In genomic region chr1:145705634-145706033, GRCh38 we compare ENCODE assay signal across 28 cellular contexts. TPM values are rescaled to one million over a fixed set of nuclear protein-coding genes. Genes with fewer than 3 reads are reported as not detected.
DNase-seq lines count a peak whose midpoint lies in the region; ATAC-seq, FAIRE-seq and TF ChIP-seq lines count a peak whose summit lies in the region.
"Had no signal": no experiment of that assay in that cellular context is flagged by ENCODE, and none has a peak within 500 bp of the region (broad histone marks: within the 10 kb centered on the region; RNA-seq: fewer than 3 reads in every experiment).

No MANE protein-coding gene starts in this region.

- TF ChIP-seq CTCF in MCF 10A (IDR thresholded peaks at IDR 0.05; ENCODE audit: unreplicated experiment): no peak
- TF ChIP-seq CTCF in breast epithelium (IDR thresholded peaks at IDR 0.05): no peak
- no peak for TF ChIP-seq CTCF in mammary epithelial cell (conservative IDR thresholded peaks at IDR 0.05 in 1 of 2, IDR thresholded peaks at IDR 0.05 in 1 of 2; ENCODE audit: extremely low read depth in 1 of 2, insufficient read depth in 1 of 2, low read depth in 1 of 2, low read length in 2 of 2)
- TF ChIP-seq CTCF in HepG2 (CRISPR knock-in tag; IDR thresholded peaks at IDR 0.05): no peak
- no peak for TF ChIP-seq CTCF in GM20000 (IDR thresholded peaks at IDR 0.05; ENCODE audit: extremely low read depth, missing control alignments)

- H3K4me1 ChIP-seq in breast epithelium (no peaks in the 10 kb centered on the region), mammary epithelial cell (ENCODE audit: insufficient read depth, low read length) (peaks cover 29% of the 10 kb centered on the region), HepG2 (ENCODE audit: insufficient read depth, low read length) (peaks cover 97% of the 10 kb centered on the region)
- H3K4me1 ChIP-seq: BLaER1 treated with 17β-estradiol and CSF1 and Interleukin-3, amounts not matched to agents 10 nM and 100 nM had no signal

- H3K4me1 Mint-ChIP-seq in MCF 10A (ENCODE audit: insufficient read depth, unreplicated experiment): peaks cover 23% of the 10 kb centered on the region

- H3K27me3 ChIP-seq in breast epithelium (no peaks in the 10 kb centered on the region), mammary epithelial cell (ENCODE audit: insufficient read depth, low read length) (no peaks in the 10 kb centered on the region), HepG2 (ENCODE audit: control insufficient read depth in 1 of 2, insufficient read depth in 2 of 2, low read length in 2 of 2) (no peaks in the 10 kb centered on the region)
- H3K27me3 ChIP-seq: BLaER1 treated with 17β-estradiol and CSF1 and Interleukin-3, amounts not matched to agents 10 nM and 100 nM had no signal

- H3K27ac ChIP-seq in breast epithelium (no peak overlapping the region), mammary epithelial cell (ENCODE audit: insufficient read depth, low read depth, low read length) (peak overlapping the region; percentile 52), HepG2 (ENCODE audit: extremely low read length, insufficient read depth, low read length) (no peak overlapping the region)
- H3K27ac ChIP-seq: 22Rv1; BLaER1 treated with 17β-estradiol and CSF1 and Interleukin-3, amounts not matched to agents 10 nM and 100 nM; HL-60; KMS-11; SK-N-MC had no signal

- H3K4me2 ChIP-seq in mammary epithelial cell (ENCODE audit: insufficient read depth, low read depth, low read length) (peak overlapping the region; percentile 45), HepG2 (ENCODE audit: low read depth, low read length) (peak overlapping the region; percentile 95; the same call in 1 of the 2 replicates)
- H3K4me2 ChIP-seq: BLaER1 treated with 17β-estradiol and CSF1 and Interleukin-3, amounts not matched to agents 10 nM and 100 nM; KMS-11 had no signal

- POLR2A ChIA-PET in MCF 10A (lab: Yijun Ruan, JAX): interaction anchor here (0.8 to 3.4 kb wide), 2 partner anchors 14 to 21 kb away, joined by 3 to 11 read pairs; no protein-coding TSS in a partner anchor
- POLR2A ChIA-PET in HepG2 (lab: Yijun Ruan, JAX): no interaction called here

- H3K4me3 ChIP-seq in breast epithelium: no peak overlapping the region
- H3K4me3 ChIP-seq in mammary epithelial cell (replicated peaks in 1 of 3; ENCODE audit: insufficient read depth in 1 of 3, low read depth in 2 of 3, low read length in 3 of 3): no peak overlapping the region
- no peak overlapping the region; a peak in 1 of 6 replicates for H3K4me3 ChIP-seq in HepG2 (replicated peaks in 1 of 3; ENCODE audit: insufficient read depth in 1 of 3, low read depth in 2 of 3, low read length in 3 of 3)
- H3K4me3 ChIP-seq: BLaER1 treated with 17β-estradiol and CSF1 and Interleukin-3, amounts not matched to agents 10 nM and 100 nM; SK-N-MC had no signal

- TF ChIP-seq POLR2A in breast epithelium (IDR thresholded peaks at IDR 0.05): no peak
- TF ChIP-seq POLR2A in HepG2 (IDR thresholded peaks at IDR 0.05; ENCODE audit: insufficient read depth in 1 of 2, low read depth in 2 of 2, low read length in 2 of 2): no peak

- H3K27ac Mint-ChIP-seq in MCF 10A (ENCODE audit: low read depth, unreplicated experiment): peak overlapping the region; percentile 65
- H3K27ac Mint-ChIP-seq: CD8-positive, alpha-beta T cell had no signal

- TF ChIP-seq RAD21 in HepG2 (CRISPR knock-in tag; IDR thresholded peaks at IDR 0.05): no peak

- no peaks in the 10 kb centered on the region for H3K36me3 Mint-ChIP-seq in MCF 10A (ENCODE audit: insufficient read depth, unreplicated experiment)
- H3K36me3 Mint-ChIP-seq: CD8-positive, alpha-beta T cell had no signal

- intact Hi-C loops in MCF 10A (cut with micrococcal nuclease) (no loop called here), breast epithelium (cut with DNase I; ENCODE audit: low total_unique reads) (no loop called here), mammary epithelial cell (cut with micrococcal nuclease) (loop anchor here (1.0 kb wide), 1 partner anchor 15 kb away; no protein-coding TSS in a partner anchor), HepG2 (cut with micrococcal nuclease; ENCODE audit: unreplicated experiment) (loop anchor here (1.0 kb wide), 1 partner anchor 9 kb away; no protein-coding TSS in a partner anchor)

- H3K79me2 ChIP-seq in mammary epithelial cell (ENCODE audit: insufficient read depth, low read length) (no peaks in the 10 kb centered on the region), HepG2 (ENCODE audit: insufficient read depth, low read length) (peaks cover 18% of the 10 kb centered on the region)

- DNase-seq in MCF 10A (ENCODE audit: unreplicated experiment) (no peak), breast epithelium (ENCODE audit: low spot score in 2 of 2) (no peak), mammary epithelial cell (no peak), HepG2 (ENCODE audit: low spot score) (no peak), GM20000 (ENCODE audit: low spot score) (no peak), NCI-H82 (lab: John Stamatoyannopoulos, UW) (no peak), LoVo (ENCODE audit: low spot score) (no peak), putamen (ENCODE audit: low spot score) (no peak)
- DNase-seq: CD8-positive, alpha-beta T cell; DMS153; MV-4-11; NCI-H1105 treated with DMSO at 0.1 percent for 48 hours; NCI-H2029 treated with DMSO at 0.1 percent for 48 hours; NCI-H345; NCI-H524; NCI-H774; Right ventricle myocardium superior had no signal

- H3K9ac ChIP-seq in mammary epithelial cell (ENCODE audit: insufficient read depth, low read length): no peak overlapping the region
- no peak overlapping the region for H3K9ac ChIP-seq in HepG2 (ENCODE audit: insufficient read depth, low read depth, low read length)
- H3K9ac ChIP-seq: BLaER1 treated with 17β-estradiol and CSF1 and Interleukin-3, amounts not matched to agents 10 nM and 100 nM; KMS-11 had no signal

- ATAC-seq in HepG2: no peak
- ATAC-seq: CD8-positive, alpha-beta T cell had no signal

- in situ Hi-C loops in mammary epithelial cell (cut with MboI; ENCODE audit: low sequenced_read_pairs in 2 of 2): no loop called here
- in situ Hi-C loops in HepG2 (cut with HindIII; ENCODE audit: extremely low pct_ligation_motif_present, low pct_unique_long_range_greater_than_20kb): no loop called here

- H3K36me3 ChIP-seq in breast epithelium: no peaks in the 10 kb centered on the region
- H3K36me3 ChIP-seq in mammary epithelial cell (ENCODE audit: insufficient read depth, low read length): no peaks in the 10 kb centered on the region
- H3K36me3 ChIP-seq in HepG2 (replicated peaks in 1 of 2; ENCODE audit: control insufficient read depth in 1 of 2, insufficient read depth in 2 of 2, low read length in 2 of 2): no peaks in the 10 kb centered on the region; a peak in 1 of 5 replicates
- H3K36me3 ChIP-seq: BLaER1 treated with 17β-estradiol and CSF1 and Interleukin-3, amounts not matched to agents 10 nM and 100 nM had no signal

- no peak overlapping the region for H3K4me3 Mint-ChIP-seq in MCF 10A (ENCODE audit: unreplicated experiment)
- H3K4me3 Mint-ChIP-seq: CD8-positive, alpha-beta T cell had no signal

- TF ChIP-seq EP300 in HepG2 (IDR thresholded peaks at IDR 0.05; ENCODE audit: low read depth in 2 of 2, low read length in 2 of 2) (no peak), HepG2 (CRISPR knock-in tag; IDR thresholded peaks at IDR 0.05; ENCODE audit: borderline replicate concordance) (no peak)

- CTCF ChIA-PET in MCF 10A (lab: Yijun Ruan, JAX) (interaction anchor here (0.5 to 3.3 kb wide), 3 partner anchors 9 to 101 kb away, joined by 3 to 36 read pairs (median 3); no protein-coding TSS in a partner anchor), mammary epithelial cell (lab: Charles Lee; ENCODE audit: low non-redundant PET) (no interaction called here), HepG2 (lab: Yijun Ruan, JAX; ENCODE audit: low intra/inter-chr PET ratio, low total read pairs) (no interaction called here)

- no peaks in the 10 kb centered on the region for H3K27me3 Mint-ChIP-seq in MCF 10A (ENCODE audit: insufficient read depth, unreplicated experiment)

- WGBS in mammary epithelial cell (ENCODE audit: low coverage, missing lambda C conversion rate): 96% methylated on average over 7 of the region's 7 CpGs
- 77% methylated on average over 7 of the region's 7 CpGs for WGBS in HepG2 (ENCODE audit: low lambda C conversion rate)

- H4K20me1 ChIP-seq in mammary epithelial cell (ENCODE audit: insufficient read depth, low read length): no peaks in the 10 kb centered on the region
- no peaks in the 10 kb centered on the region for H4K20me1 ChIP-seq in HepG2 (ENCODE audit: insufficient read depth, low read length)
- H4K20me1 ChIP-seq: BLaER1 treated with 17β-estradiol and CSF1 and Interleukin-3, amounts not matched to agents 10 nM and 100 nM had no signal

- H3K9me3 ChIP-seq in breast epithelium: no peaks in the 10 kb centered on the region
- no peaks in the 10 kb centered on the region for H3K9me3 ChIP-seq in mammary epithelial cell (replicated peaks; ENCODE audit: insufficient read depth, low read length)
- H3K9me3 ChIP-seq in HepG2 (ENCODE audit: low read length): no peaks in the 10 kb centered on the region
- H3K9me3 ChIP-seq: BLaER1 treated with 17β-estradiol and CSF1 and Interleukin-3, amounts not matched to agents 10 nM and 100 nM had no signal

- FAIRE-seq in HepG2 (lab: Jason Lieb, UNC): no peak
- FAIRE-seq: G401.6, GM12892, H54 had no signal

- H2AFZ ChIP-seq in mammary epithelial cell (ENCODE audit: low read depth, low read length): no peak overlapping the region
- H2AFZ ChIP-seq in HepG2 (ENCODE audit: low read length): no peak overlapping the region

- H3K9me3 Mint-ChIP-seq in MCF 10A (ENCODE audit: unreplicated experiment): peaks cover 7% of the 10 kb centered on the region
- H3K9me3 Mint-ChIP-seq: CD8-positive, alpha-beta T cell had no signal

- BruUV-seq in MCF 10A (replicated peaks; lab: Mats Ljungman, UMichigan) (no TSS peak), mammary epithelial cell (replicated peaks; lab: Mats Ljungman, UMichigan) (no TSS peak), HepG2 (replicated peaks; lab: Mats Ljungman, UMichigan) (no TSS peak)

- dilution Hi-C loops in mammary epithelial cell (cut with HindIII; ENCODE audit: low sequenced_read_pairs): no loop called here

RNA-seq across cellular contexts. Expression of gene PDZK1, which starts 1.5 kb away (rescaled TPM):
- total RNA-seq in MCF 10A (2022) (0.20 and 0.61 TPM in 2 replicates), breast epithelium (10 to 100 TPM in 2 of 3 donors, under 1 TPM in 1; 0.64 to 51.8 (median 25.2) TPM), mammary epithelial cell (1 to 10 TPM in 1 of 2 donors, under 1 TPM in 1; 0.31 to 7.0 TPM), HepG2 (2016; rRNA removed; fragmentation: Illumina TruSeq; extraction: Trizol) (46.4 and 65.0 TPM in 2 replicates)
- polyA plus RNA-seq in mammary epithelial cell (0.56 TPM), HepG2 (2011; rRNA removed) (14.9 and 16.2 TPM in 2 replicates)
- not detected for polyA minus RNA-seq in mammary epithelial cell
- 5.9 and 8.7 TPM in 2 replicates for total RNA-seq in HepG2 (2016; cell fraction: cytosol; rRNA removed; fragmentation: Illumina TruSeq; extraction: Trizol; ENCODE audit: low read depth)
- 46.0 and 60.4 TPM in 2 replicates for total RNA-seq in HepG2 (2016; cell fraction: insoluble cytoplasmic fraction; rRNA removed; fragmentation: Illumina TruSeq; extraction: Trizol)
- total RNA-seq in HepG2 (2016; cell fraction: membrane; rRNA removed; fragmentation: Illumina TruSeq; extraction: Trizol): 13.2 and 14.5 TPM in 2 replicates
- total RNA-seq in HepG2 (2016; cell fraction: nucleus; rRNA removed; fragmentation: Illumina TruSeq; extraction: Trizol): 33.5 and 36.3 TPM in 2 replicates
- 8.0 and 13.5 TPM in 2 replicates for polyA plus RNA-seq in HepG2 (2011; cell fraction: cytosol; rRNA removed)
- 12.7 and 23.2 TPM in 2 replicates for polyA plus RNA-seq in HepG2 (2011; cell fraction: nucleus; rRNA removed)
- polyA plus RNA-seq in HepG2 (2012): 45.2 and 96.7 TPM in 2 replicates
- 5.2 and 5.6 TPM in 2 replicates for polyA plus RNA-seq in HepG2 (2016; cell fraction: cytosol; fragmentation: Illumina TruSeq; extraction: Trizol; ENCODE audit: low read depth)
- polyA plus RNA-seq in HepG2 (2016; cell fraction: insoluble cytoplasmic fraction; fragmentation: Illumina TruSeq; extraction: Trizol; ENCODE audit: low read depth): 58.1 and 59.2 TPM in 2 replicates
- polyA plus RNA-seq in HepG2 (2016; cell fraction: membrane; fragmentation: Illumina TruSeq; extraction: Trizol; ENCODE audit: low read depth): 7.9 and 8.6 TPM in 2 replicates
- 46.8 and 47.0 TPM in 2 replicates for polyA plus RNA-seq in HepG2 (2016; cell fraction: nucleus; fragmentation: Illumina TruSeq; extraction: Trizol; ENCODE audit: insufficient read depth, low read depth)
- polyA minus RNA-seq in HepG2 (2011; rRNA and poly(A)+ RNA removed; ENCODE audit: low replicate concordance): 0.30 and 3.5 TPM in 2 replicates
- polyA minus RNA-seq in HepG2 (2011; cell fraction: cytosol; rRNA and poly(A)+ RNA removed): 7.9 and 8.2 TPM in 2 replicates
- polyA minus RNA-seq in HepG2 (2011; cell fraction: nucleus; rRNA and poly(A)+ RNA removed): 12.7 and 19.3 TPM in 2 replicates
- total RNA-seq: Right ventricle myocardium superior had no signal

RNA-seq across cellular contexts. Expression of gene CD160, which starts 13.7 kb away (rescaled TPM):
- total RNA-seq in MCF 10A (2022): not detected in 2 replicates
- total RNA-seq in breast epithelium: under 1 TPM in 2 of 3 donors, not detected in 1; 0.59 to 0.98 TPM
- total RNA-seq in mammary epithelial cell: not detected
- polyA plus RNA-seq in mammary epithelial cell: not detected
- not detected for polyA minus RNA-seq in mammary epithelial cell
- not detected in 2 replicates for total RNA-seq in HepG2 (2016; rRNA removed; fragmentation: Illumina TruSeq; extraction: Trizol)
- total RNA-seq in HepG2 (2016; cell fraction: cytosol; rRNA removed; fragmentation: Illumina TruSeq; extraction: Trizol; ENCODE audit: low read depth): not detected in 2 replicates
- not detected in 2 replicates for total RNA-seq in HepG2 (2016; cell fraction: insoluble cytoplasmic fraction; rRNA removed; fragmentation: Illumina TruSeq; extraction: Trizol)
- not detected in 2 replicates for total RNA-seq in HepG2 (2016; cell fraction: membrane; rRNA removed; fragmentation: Illumina TruSeq; extraction: Trizol)
- total RNA-seq in HepG2 (2016; cell fraction: nucleus; rRNA removed; fragmentation: Illumina TruSeq; extraction: Trizol): not detected in 2 replicates
- 0.04 and 0.09 TPM in 2 replicates for polyA plus RNA-seq in HepG2 (2011; rRNA removed)
- not detected in 2 replicates for polyA plus RNA-seq in HepG2 (2011; cell fraction: cytosol; rRNA removed)
- polyA plus RNA-seq in HepG2 (2011; cell fraction: nucleus; rRNA removed): not detected in 2 replicates
- polyA plus RNA-seq in HepG2 (2012): 0.20 TPM in 1 of 2 replicates, not detected in the other
- polyA plus RNA-seq in HepG2 (2016; cell fraction: cytosol; fragmentation: Illumina TruSeq; extraction: Trizol; ENCODE audit: low read depth): not detected in 2 replicates
- not detected in 2 replicates for polyA plus RNA-seq in HepG2 (2016; cell fraction: insoluble cytoplasmic fraction; fragmentation: Illumina TruSeq; extraction: Trizol; ENCODE audit: low read depth)
- not detected in 2 replicates for polyA plus RNA-seq in HepG2 (2016; cell fraction: membrane; fragmentation: Illumina TruSeq; extraction: Trizol; ENCODE audit: low read depth)
- not detected in 2 replicates for polyA plus RNA-seq in HepG2 (2016; cell fraction: nucleus; fragmentation: Illumina TruSeq; extraction: Trizol; ENCODE audit: insufficient read depth, low read depth)
- polyA minus RNA-seq in HepG2 (2011; rRNA and poly(A)+ RNA removed; ENCODE audit: low replicate concordance): 0.09 TPM in 1 of 2 replicates, not detected in the other
- polyA minus RNA-seq in HepG2 (2011; cell fraction: cytosol; rRNA and poly(A)+ RNA removed): not detected in 2 replicates
- not detected in 2 replicates for polyA minus RNA-seq in HepG2 (2011; cell fraction: nucleus; rRNA and poly(A)+ RNA removed)
- total RNA-seq: Calu3, Daoy, HT-29, Right ventricle myocardium superior had no signal

Comparison
In these comparisons a context has a peak if more than half of its experiments do, and no peak if none do; other contexts are left out.
1. intact Hi-C loops: an anchor here in mammary epithelial cell (1.0 kb wide) and HepG2 (1.0 kb wide); none called in MCF 10A and breast epithelium.